Comparison of ENCODE assay signal across 23 cellular contexts in genomic region chr9:128823362-128823902, GRCh38. TPM values are rescaled to one million over a fixed set of nuclear protein-coding genes. Genes with fewer than 3 reads are reported as not detected.
DNase-seq lines count a peak whose midpoint lies in the region; ATAC-seq and TF ChIP-seq lines count a peak whose summit lies in the region.
"Had no signal": no experiment of that assay in that cellular context is flagged by ENCODE, and none has a peak within 500 bp of the region (broad histone marks: within the 10 kb centered on the region; RNA-seq: fewer than 3 reads in every experiment).

No MANE protein-coding gene starts in this region.

- intact Hi-C loops in IMR-90 (cut with micrococcal nuclease): no loop called here
- intact Hi-C loops in CD14-positive monocyte (cut with micrococcal nuclease): no loop called here

- peaks cover 47 to 70% of the 10 kb centered on the region in 2 donors for H3K36me3 Mint-ChIP-seq in CD14-positive monocyte

- H3K23ac ChIP-seq in IMR-90 (ENCODE audit: low read depth, low read length): no peak overlapping the region
- no peak overlapping the region for H3K23ac ChIP-seq in neuronal stem cell (ENCODE audit: low read depth, low read length, poor library complexity)

- H3K79me1 ChIP-seq in IMR-90 (ENCODE audit: low read depth in 1 of 2, low read length in 2 of 2) (peaks cover 16 to 29% of the 10 kb centered on the region in 2 experiments), neuronal stem cell (ENCODE audit: low read depth, low read length) (peaks cover 2% of the 10 kb centered on the region)

- no peak overlapping the region for H2BK5ac ChIP-seq in IMR-90 (ENCODE audit: low read depth, low read length, poor library complexity, severe bottlenecking)
- H2BK5ac ChIP-seq in neuronal stem cell (ENCODE audit: low read length): peak overlapping the region; percentile 13

- H3K36me3 ChIP-seq in IMR-90 (ENCODE audit: control insufficient read depth, insufficient read depth, low read length) (peaks cover 47% of the 10 kb centered on the region), neuronal stem cell (replicated peaks in 1 of 2; ENCODE audit: control insufficient read depth in 2 of 2, insufficient read depth in 2 of 2, low read length in 2 of 2) (peaks cover 51 to 88% of the 10 kb centered on the region in 2 donors), MG63 (peaks cover 27% of the 10 kb centered on the region)

- H3K4me3 Mint-ChIP-seq in CD14-positive monocyte: no peak overlapping the region
- H3K4me3 Mint-ChIP-seq: B cell had no signal

- POLR2A ChIA-PET in IMR-90 (lab: Charles Lee; ENCODE audit: unreplicated experiment): no interaction called here

- H3K9me3 ChIP-seq in IMR-90 (ENCODE audit: control insufficient read depth, insufficient read depth, low read length): no peaks in the 10 kb centered on the region
- H3K9me3 ChIP-seq in neuronal stem cell (replicated peaks in 1 of 2; ENCODE audit: control insufficient read depth in 2 of 2, insufficient read depth in 1 of 2, low read depth in 1 of 2, low read length in 2 of 2): no peaks in the 10 kb centered on the region
- H3K9me3 ChIP-seq in MG63: no peaks in the 10 kb centered on the region

- H3K4me2 ChIP-seq in IMR-90 (ENCODE audit: low read depth, low read length): no peak overlapping the region
- no peak overlapping the region for H3K4me2 ChIP-seq in neuronal stem cell (ENCODE audit: insufficient read depth, low read length, poor library complexity, severe bottlenecking)

- TF ChIP-seq CTCF in 22Rv1 (IDR thresholded peaks at IDR 0.05) (no peak), IMR-90 (conservative IDR thresholded peaks at IDR 0.05; ENCODE audit: low read depth, low read length) (no peak), CD14-positive monocyte (IDR thresholded peaks at IDR 0.05) (no peak)

- H3K14ac ChIP-seq in IMR-90 (replicated peaks; ENCODE audit: low read depth, low read length) (no peak overlapping the region), neuronal stem cell (ENCODE audit: low read length) (no peak overlapping the region)

- H2BK20ac ChIP-seq in IMR-90 (ENCODE audit: low read depth, low read length): no peak overlapping the region

- no peak for DNase-seq in IMR-90
- DNase-seq in epidermal melanocyte (ENCODE audit: insufficient read length, low spot score): peak; percentile 8
- DNase-seq in neuronal stem cell (ENCODE audit: low spot score): no peak
- DNase-seq in MG63: no peak
- no peak for DNase-seq in CD14-positive monocyte (ENCODE audit: low spot score)
- no peak for DNase-seq in DMS153 (lab: John Stamatoyannopoulos, UW)
- DNase-seq: CD8-positive, alpha-beta memory T cell; DND-41; NCI-H1048; NCI-H1417; NCI-H1694; NCI-H2029 treated with DMSO at 0.1 percent for 48 hours; NCI-H446 treated with DMSO at 0.1 percent for 48 hours; NCI-H526; NCI-H82; NK-92 treated with Interleukin-12 subunit alpha and Interleukin-12 subunit beta, amount 100 ng/mL, for 24 hours had no signal

- H3K9me1 ChIP-seq in IMR-90 (ENCODE audit: insufficient read depth, low read length): peaks cover 9% of the 10 kb centered on the region; the same call in 1 of the 2 replicates

- H3K27ac ChIP-seq in 22Rv1 (peak overlapping the region; percentile 96), IMR-90 (ENCODE audit: insufficient read depth, low read length) (no peak overlapping the region), neuronal stem cell (replicated peaks; ENCODE audit: low read length) (no peak overlapping the region)
- H3K27ac ChIP-seq: C4-2B, HL-60 had no signal

- no peak for ATAC-seq in IMR-90 (ENCODE audit: low read depth)
- ATAC-seq: HCT116, Panc1, SK-N-SH treated with all-trans-retinoic acid at 6 μM for 48 hours had no signal

- H3K4me1 Mint-ChIP-seq in CD14-positive monocyte: peaks cover 15% of the 10 kb centered on the region

- dilution Hi-C loops in IMR-90 (cut with HindIII; ENCODE audit: low sequenced_read_pairs, unreplicated experiment): no loop called here

- H3K4ac ChIP-seq in IMR-90 (ENCODE audit: low read depth, low read length): no peak overlapping the region
- no peak overlapping the region for H3K4ac ChIP-seq in neuronal stem cell (ENCODE audit: low read length)

- no peaks in the 10 kb centered on the region for H3K9me3 Mint-ChIP-seq in CD14-positive monocyte
- H3K9me3 Mint-ChIP-seq: CD8-positive, alpha-beta memory T cell had no signal

- H3K4me1 ChIP-seq in IMR-90 (ENCODE audit: control insufficient read depth, insufficient read depth, low read length): peaks cover 4% of the 10 kb centered on the region; the same call in 1 of the 2 replicates
- peaks cover under 1 to 4% of the 10 kb centered on the region in 2 donors for H3K4me1 ChIP-seq in neuronal stem cell (ENCODE audit: control insufficient read depth in 2 of 2, insufficient read depth in 1 of 2, low read depth in 1 of 2, low read length in 2 of 2)

- no peak overlapping the region for H2AK5ac ChIP-seq in IMR-90 (ENCODE audit: low read depth, low read length)
- H2AK5ac ChIP-seq in neuronal stem cell (ENCODE audit: low read depth, low read length): no peak overlapping the region

- H3K56ac ChIP-seq in IMR-90 (ENCODE audit: extremely low read depth, insufficient read depth, low read length): no peak overlapping the region

- H2AK9ac ChIP-seq in IMR-90 (replicated peaks; ENCODE audit: low read depth, low read length, poor library complexity): peak overlapping the region; percentile 16

- H3K27me3 ChIP-seq in IMR-90 (ENCODE audit: control insufficient read depth, insufficient read depth, low read length) (no peaks in the 10 kb centered on the region), neuronal stem cell (ENCODE audit: control insufficient read depth in 3 of 3, insufficient read depth in 3 of 3, low read depth in 1 of 3, low read length in 3 of 3) (peaks cover 0 to 5% (median 0%) of the 10 kb centered on the region in 3 experiments), MG63 (no peaks in the 10 kb centered on the region)

- H2BK15ac ChIP-seq in IMR-90 (ENCODE audit: low read depth, low read length): no peak overlapping the region
- H2BK15ac ChIP-seq in neuronal stem cell (ENCODE audit: low read length): no peak overlapping the region

- H3K27me3 Mint-ChIP-seq in CD14-positive monocyte (ENCODE audit: low read depth in 3 of 3): peaks cover 3 to 4% (median 4%) of the 10 kb centered on the region in 3 donors
- H3K27me3 Mint-ChIP-seq: B cell had no signal

- H2BK120ac ChIP-seq in IMR-90 (ENCODE audit: low read depth, low read length) (no peak overlapping the region), neuronal stem cell (ENCODE audit: low read depth, low read length) (no peak overlapping the region)

- H4K8ac ChIP-seq in IMR-90 (ENCODE audit: low read depth in 2 of 2, low read length in 2 of 2): no peak overlapping the region
- H4K8ac ChIP-seq in neuronal stem cell (ENCODE audit: low read depth, low read length): no peak overlapping the region

- no peak overlapping the region for H2AFZ ChIP-seq in IMR-90 (replicated peaks; ENCODE audit: low read length, poor library complexity)
- no peak overlapping the region for H2AFZ ChIP-seq in neuronal stem cell (ENCODE audit: low read length)

- in situ Hi-C loops in IMR-90 (cut with MboI; ENCODE audit: low sequenced_read_pairs): no loop called here

- peaks cover 14% of the 10 kb centered on the region for H4K20me1 ChIP-seq in IMR-90 (ENCODE audit: insufficient read depth, low read length)

- no peak overlapping the region for H4K5ac ChIP-seq in IMR-90 (ENCODE audit: low read depth, low read length)

- peak overlapping the region in 1 of 7 donors; percentile 46 for H3K27ac Mint-ChIP-seq in CD14-positive monocyte
- H3K27ac Mint-ChIP-seq: B cell had no signal

- TF ChIP-seq POLR2A in IMR-90 (IDR thresholded peaks at IDR 0.05; ENCODE audit: low read depth, low read length): no peak

- TF ChIP-seq RAD21 in IMR-90 (IDR thresholded peaks at IDR 0.05; ENCODE audit: low read length): no peak

- no peak overlapping the region for H3K18ac ChIP-seq in IMR-90 (ENCODE audit: low read depth, low read length)
- no peak overlapping the region for H3K18ac ChIP-seq in neuronal stem cell (ENCODE audit: low read length)

- H3K9ac ChIP-seq in IMR-90 (ENCODE audit: low read depth, low read length) (no peak overlapping the region), neuronal stem cell (ENCODE audit: low read depth, low read length, poor library complexity) (no peak overlapping the region)

- 91% methylated on average over 14 of the region's 19 CpGs; no CpG with 5 or more reads in 1 of the 2 experiments for whole genome bisulfite sequencing in IMR-90 (ENCODE audit: extremely low coverage in 2 of 2, insufficient read length in 1 of 2), 2 experiments
- no CpG with 5 or more reads among the region's 19 CpGs for WGBS in neuronal stem cell (ENCODE audit: extremely low coverage in 2 of 2, insufficient read length in 2 of 2, insufficient replicate concordance in 1 of 2), 2 donors

- H2BK12ac ChIP-seq in neuronal stem cell (ENCODE audit: low read length): no peak overlapping the region

- H4K91ac ChIP-seq in IMR-90 (ENCODE audit: insufficient read depth, low read depth, low read length): no peak overlapping the region
- H4K91ac ChIP-seq in neuronal stem cell (ENCODE audit: low read depth, low read length, poor library complexity): no peak overlapping the region

- no peak overlapping the region for H3K4me3 ChIP-seq in IMR-90 (ENCODE audit: insufficient read depth, low read depth, low read length)
- no peak overlapping the region for H3K4me3 ChIP-seq in neuronal stem cell (ENCODE audit: low read length in 2 of 2)
- H3K4me3 ChIP-seq in MG63: no peak overlapping the region

- BruUV-seq in IMR-90 (replicated peaks; lab: Mats Ljungman, UMichigan): no TSS peak

- CTCF ChIA-PET in IMR-90 (lab: Yijun Ruan, JAX): no interaction called here

RNA-seq across cellular contexts. Expression of gene ENDOG, which starts 5.1 kb away (rescaled TPM):
- 9.9 and 11.7 TPM in 2 replicates for total RNA-seq in IMR-90 (2012; rRNA removed)
- polyA plus RNA-seq in IMR-90 (2012; rRNA removed): 16.2 and 27.2 TPM in 2 replicates
- polyA plus RNA-seq in IMR-90 (2012; cell fraction: cytosol; rRNA removed): 19.0 and 32.4 TPM in 2 replicates
- 10.9 and 26.5 TPM in 2 replicates for polyA plus RNA-seq in IMR-90 (2012; cell fraction: nucleus; rRNA removed; ENCODE audit: low replicate concordance)
- 9.8 TPM for polyA plus RNA-seq in neuronal stem cell (2013, experiment 1 of 2)
- polyA plus RNA-seq in neuronal stem cell (2013, experiment 2 of 2): 9.3 TPM
- 11.9 and 19.7 TPM in 2 replicates for total RNA-seq in MG63 (2014; rRNA removed; shearing (Covaris generic); ENCODE audit: low replicate concordance)
- polyA plus RNA-seq in CD14-positive monocyte: 10 to 100 TPM; 13.0 to 24.6 TPM

RNA-seq across cellular contexts. Expression of gene SPOUT1, which starts 6.2 kb away (rescaled TPM):
- total RNA-seq in IMR-90 (2012; rRNA removed): 15.8 and 17.9 TPM in 2 replicates
- polyA plus RNA-seq in IMR-90 (2012; rRNA removed) (27.8 and 30.2 TPM in 2 replicates), CD14-positive monocyte (10 to 100 TPM; 25.7 to 29.9 TPM)
- polyA plus RNA-seq in IMR-90 (2012; cell fraction: cytosol; rRNA removed): 13.9 and 20.2 TPM in 2 replicates
- polyA plus RNA-seq in IMR-90 (2012; cell fraction: nucleus; rRNA removed; ENCODE audit: low replicate concordance): 40.1 and 103 TPM in 2 replicates
- polyA plus RNA-seq in neuronal stem cell (2013, experiment 1 of 2): 14.3 TPM
- polyA plus RNA-seq in neuronal stem cell (2013, experiment 2 of 2): 13.9 TPM
- 9.8 and 36.3 TPM in 2 replicates for total RNA-seq in MG63 (2014; rRNA removed; shearing (Covaris generic); ENCODE audit: low replicate concordance)

RNA-seq across cellular contexts. Expression of gene TBC1D13, which starts 36.4 kb away (rescaled TPM):
- total RNA-seq in IMR-90 (2012; rRNA removed): 7.2 and 9.1 TPM in 2 replicates
- polyA plus RNA-seq in IMR-90 (2012; rRNA removed) (25.0 and 26.4 TPM in 2 replicates), CD14-positive monocyte (10 to 100 TPM in 1 of 2 donors, 1 to 10 TPM in 1; 9.9 to 13.8 TPM)
- polyA plus RNA-seq in IMR-90 (2012; cell fraction: cytosol; rRNA removed): 23.3 and 26.4 TPM in 2 replicates
- polyA plus RNA-seq in IMR-90 (2012; cell fraction: nucleus; rRNA removed; ENCODE audit: low replicate concordance): 40.1 and 43.3 TPM in 2 replicates
- polyA plus RNA-seq in neuronal stem cell (2013, experiment 1 of 2): 14.4 TPM
- polyA plus RNA-seq in neuronal stem cell (2013, experiment 2 of 2): 14.4 TPM
- 1.8 and 2.0 TPM in 2 replicates for total RNA-seq in MG63 (2014; rRNA removed; shearing (Covaris generic); ENCODE audit: low replicate concordance)

RNA-seq across cellular contexts. Expression of gene ZER1, which starts 51.7 kb away (rescaled TPM):
- 7.5 and 7.7 TPM in 2 replicates for total RNA-seq in IMR-90 (2012; rRNA removed)
- polyA plus RNA-seq in IMR-90 (2012; rRNA removed) (34.9 and 45.1 TPM in 2 replicates), CD14-positive monocyte (10 to 100 TPM; 16.1 to 25.6 TPM)
- polyA plus RNA-seq in IMR-90 (2012; cell fraction: cytosol; rRNA removed): 27.8 and 35.2 TPM in 2 replicates
- 22.0 and 42.1 TPM in 2 replicates for polyA plus RNA-seq in IMR-90 (2012; cell fraction: nucleus; rRNA removed; ENCODE audit: low replicate concordance)
- 19.6 TPM for polyA plus RNA-seq in neuronal stem cell (2013, experiment 1 of 2)
- polyA plus RNA-seq in neuronal stem cell (2013, experiment 2 of 2): 19.4 TPM
- 10.2 and 28.2 TPM in 2 replicates for total RNA-seq in MG63 (2014; rRNA removed; shearing (Covaris generic); ENCODE audit: low replicate concordance)

RNA-seq across cellular contexts. Expression of gene KYAT1, which starts 58.3 kb away (rescaled TPM):
- 5.8 and 6.8 TPM in 2 replicates for total RNA-seq in IMR-90 (2012; rRNA removed)
- polyA plus RNA-seq in IMR-90 (2012; rRNA removed) (8.8 and 9.5 TPM in 2 replicates), CD14-positive monocyte (1 to 10 TPM; 2.4 to 4.5 TPM)
- 6.3 and 7.8 TPM in 2 replicates for polyA plus RNA-seq in IMR-90 (2012; cell fraction: cytosol; rRNA removed)
- polyA plus RNA-seq in IMR-90 (2012; cell fraction: nucleus; rRNA removed; ENCODE audit: low replicate concordance): 23.1 and 33.9 TPM in 2 replicates
- 19.9 TPM for polyA plus RNA-seq in neuronal stem cell (2013, experiment 1 of 2)
- polyA plus RNA-seq in neuronal stem cell (2013, experiment 2 of 2): 19.3 TPM
- 9.6 and 17.8 TPM in 2 replicates for total RNA-seq in MG63 (2014; rRNA removed; shearing (Covaris generic); ENCODE audit: low replicate concordance)
